ENCODE assay signal across 20 cellular contexts in the genomic region with DNA sequence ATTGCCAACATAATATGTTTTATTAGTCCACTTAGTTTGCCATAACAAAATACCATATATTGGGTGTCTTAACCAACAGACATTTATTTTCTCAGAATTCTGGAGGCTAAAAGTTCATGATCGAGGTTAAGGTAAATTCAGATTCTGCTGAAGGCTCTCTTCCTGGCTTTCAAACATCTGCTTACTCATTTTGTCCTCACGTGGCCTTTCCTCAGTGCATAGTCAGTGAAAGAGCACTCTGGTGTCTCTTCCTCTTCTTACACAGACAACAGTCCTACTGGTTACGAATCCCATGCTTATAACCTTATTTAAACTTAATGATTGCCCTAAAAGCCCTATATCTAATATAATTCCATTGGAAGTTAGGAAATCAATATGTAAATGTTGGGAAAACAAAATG.
DNase-seq lines count a peak whose midpoint lies in the region; ATAC-seq lines count a peak whose summit lies in the region.
"Had no signal": no experiment of that assay in that cellular context is flagged by ENCODE, and none has a peak within 500 bp of the region (broad histone marks: within the 10 kb centered on the region; RNA-seq: fewer than 3 reads in every experiment).

No MANE protein-coding gene starts in this region.

- peak; percentile 93 for ATAC-seq in GM21360 (IDR thresholded peaks at IDR 0.05; ENCODE audit: unreplicated experiment)
- ATAC-seq: HCT116 had no signal

- DNase-seq in DMS 273 (lab: John Stamatoyannopoulos, UW; ENCODE audit: unreplicated experiment) (peak; percentile 67), MV-4-11 (lab: John Stamatoyannopoulos, UW) (peak; percentile 46), SK-MEL-5 (ENCODE audit: low read depth, low spot score) (peak; percentile 9), NCI-H128 (lab: John Stamatoyannopoulos, UW; ENCODE audit: unreplicated experiment) (no peak), CD1c-positive myeloid dendritic cell (ENCODE audit: extremely low spot score) (no peak), T-helper 1 cell (no peak)
- DNase-seq in stimulated activated CD4-positive, alpha-beta T cell treated with anti-CD3 and anti-CD28 coated beads, Interleukin-12 subunit alpha, Interleukin-12 subunit beta, amount 100 ng/mL, for 4 hours, result no peak
- DNase-seq: DMS79 treated with DMSO at 0.1 percent for 48 hours, MG63, NCI-H1417, NCI-H1694 treated with DMSO at 0.1 percent for 48 hours, NCI-H2081 treated with DMSO at 0.1 percent for 48 hours, NCI-H2171 treated with DMSO at 0.1 percent for 48 hours, NCI-H526, PC-9, SHP77 treated with DMSO at 0.1 percent for 48 hours, SK-N-SH, T1000 had no signal

- in situ Hi-C loops in SK-MEL-5 (cut with HindIII; ENCODE audit: low pct_unique_long_range_greater_than_20kb, low sequenced_read_pairs), result no loop called here

Comparison
In these comparisons a context has a peak if more than half of its experiments do, and no peak if none do; other contexts are left out.
1. DNase-seq: peak in DMS 273 (single experiment), MV-4-11 (single experiment) and SK-MEL-5 (single experiment); none in NCI-H128 (single experiment), stimulated activated CD4-positive, alpha-beta T cell treated with anti-CD3 and anti-CD28 coated beads, Interleukin-12 subunit alpha, Interleukin-12 subunit beta, amount 100 ng/mL, for 4 hours (single experiment), CD1c-positive myeloid dendritic cell (single experiment) and T-helper 1 cell (0 of 5).